ENCODE assay signal across 8 cellular contexts in genomic region chr3:178966299-178967183, GRCh38.
A peak's percentile ranks its signal among the peaks of the same experiment; 100 is the strongest.
DNase-seq lines count a peak whose midpoint lies in the region; ATAC-seq and TF ChIP-seq lines count a peak whose summit lies in the region.

No MANE protein-coding gene starts in this region.

- ATAC-seq in GM21423 (IDR thresholded peaks at IDR 0.05; ENCODE audit: unreplicated experiment), result peak; percentile 47

- H3K27me3 ChIP-seq in parathyroid adenoma (ENCODE audit: control insufficient read depth, insufficient read depth, low read length), result no peaks in the 10 kb centered on the region

- no peak overlapping the region for H3K27ac ChIP-seq in RWPE1
- no peak overlapping the region for H3K27ac ChIP-seq in parathyroid adenoma

- H3K4me2 ChIP-seq in parathyroid adenoma (ENCODE audit: low read length), result peak overlapping the region; percentile 15

- no peaks in the 10 kb centered on the region for H3K4me1 ChIP-seq in parathyroid adenoma

- peak; percentile 65 for TF ChIP-seq CTCF in RWPE1 (conservative IDR thresholded peaks at IDR 0.05; ENCODE audit: low read depth)
- peak; percentile 39 for TF ChIP-seq CTCF in parathyroid adenoma (IDR thresholded peaks at IDR 0.05)

- no peaks in the 10 kb centered on the region for H3K36me3 ChIP-seq in parathyroid adenoma (ENCODE audit: control insufficient read depth, insufficient read depth, low read length)

- no peak overlapping the region for H3K4me3 ChIP-seq in Jurkat, Clone E6-1 (ENCODE audit: low read length)
- no peak overlapping the region for H3K4me3 ChIP-seq in parathyroid adenoma (ENCODE audit: low read depth, low read length)

- POLR2A ChIA-PET in RWPE1 (lab: Yijun Ruan, JAX; ENCODE audit: low non-redundant PET), result no interaction called here

- H3K9me3 ChIP-seq in parathyroid adenoma (ENCODE audit: control insufficient read depth, low read length), result no peaks in the 10 kb centered on the region

- no peaks in the 10 kb centered on the region for H3K79me2 ChIP-seq in parathyroid adenoma

- DNase-seq in DMS53 (lab: John Stamatoyannopoulos, UW) (peak; percentile 69), RWPE1 (ENCODE audit: low spot score) (peak; percentile 30), fibroblast of gingiva (ENCODE audit: low read depth) (peak; percentile 25), COLO668 (lab: John Stamatoyannopoulos, UW; ENCODE audit: unreplicated experiment) (no peak)
- peak; percentile 50 for DNase-seq in Jurkat, Clone E6-1 (ENCODE audit: low read depth, low spot score)
- DNase-seq in activated naive CD4-positive, alpha-beta T cell treated with anti-CD3 and anti-CD28 coated beads, Interleukin-2, amount 50 U/mL, for 16 hours, result no peak

- H2AFZ ChIP-seq in parathyroid adenoma, result peak overlapping the region; percentile 17

- H3K9ac ChIP-seq in parathyroid adenoma, result no peak overlapping the region

- CTCF ChIA-PET in RWPE1 (lab: Yijun Ruan, JAX), result interaction anchor here (0.6 to 1.8 kb wide), 6 partner anchors 20 to 609 kb away, joined by 3 to 6 read pairs (median 3); no protein-coding TSS in a partner anchor

Comparison
In these comparisons a context has a peak if more than half of its experiments do, and no peak if none do; other contexts are left out.
1. DNase-seq: peak in DMS53 (single experiment), Jurkat, Clone E6-1 (single experiment), RWPE1 (single experiment) and fibroblast of gingiva (single experiment); none in COLO668 (single experiment) and activated naive CD4-positive, alpha-beta T cell treated with anti-CD3 and anti-CD28 coated beads, Interleukin-2, amount 50 U/mL, for 16 hours (single experiment).